In the genomic region with DNA sequence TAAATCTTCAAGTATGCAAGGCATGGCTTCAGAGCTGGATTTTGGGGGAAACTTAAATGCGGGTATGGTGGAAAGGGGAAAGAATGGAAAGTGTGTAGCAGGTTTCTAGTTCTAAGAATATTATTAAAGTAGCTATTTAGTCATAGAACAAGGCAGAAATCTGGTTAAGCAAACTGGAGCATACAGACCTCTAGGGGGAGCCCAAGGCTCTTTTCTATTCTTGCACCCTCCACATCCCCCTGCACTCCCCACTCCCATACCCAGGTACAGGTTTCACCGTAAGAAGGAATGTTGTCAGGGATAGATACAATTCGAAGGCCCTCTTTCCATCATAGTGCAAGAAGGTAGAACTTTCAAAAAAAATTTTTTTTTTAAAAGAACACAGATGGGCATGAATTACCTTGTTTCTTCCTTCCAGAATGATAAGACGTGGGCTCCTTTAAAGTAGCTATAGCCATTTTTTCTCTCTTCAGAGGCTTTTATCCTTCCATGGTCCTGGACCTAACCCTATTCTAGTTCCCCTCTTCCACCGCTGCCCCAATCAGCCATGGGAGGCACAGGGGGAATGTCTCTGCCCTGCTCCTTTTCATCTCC, we compare ENCODE assay signal across 1 cellular context.
TF ChIP-seq lines count a peak whose summit lies in the region.

No MANE protein-coding gene starts in this region.

TF ChIP-seq in HCT116, 20 proteins besides CTCF, POLR2A, EP300 and RAD21 (continued from another document):
- TF ChIP-seq, protein P1, sequence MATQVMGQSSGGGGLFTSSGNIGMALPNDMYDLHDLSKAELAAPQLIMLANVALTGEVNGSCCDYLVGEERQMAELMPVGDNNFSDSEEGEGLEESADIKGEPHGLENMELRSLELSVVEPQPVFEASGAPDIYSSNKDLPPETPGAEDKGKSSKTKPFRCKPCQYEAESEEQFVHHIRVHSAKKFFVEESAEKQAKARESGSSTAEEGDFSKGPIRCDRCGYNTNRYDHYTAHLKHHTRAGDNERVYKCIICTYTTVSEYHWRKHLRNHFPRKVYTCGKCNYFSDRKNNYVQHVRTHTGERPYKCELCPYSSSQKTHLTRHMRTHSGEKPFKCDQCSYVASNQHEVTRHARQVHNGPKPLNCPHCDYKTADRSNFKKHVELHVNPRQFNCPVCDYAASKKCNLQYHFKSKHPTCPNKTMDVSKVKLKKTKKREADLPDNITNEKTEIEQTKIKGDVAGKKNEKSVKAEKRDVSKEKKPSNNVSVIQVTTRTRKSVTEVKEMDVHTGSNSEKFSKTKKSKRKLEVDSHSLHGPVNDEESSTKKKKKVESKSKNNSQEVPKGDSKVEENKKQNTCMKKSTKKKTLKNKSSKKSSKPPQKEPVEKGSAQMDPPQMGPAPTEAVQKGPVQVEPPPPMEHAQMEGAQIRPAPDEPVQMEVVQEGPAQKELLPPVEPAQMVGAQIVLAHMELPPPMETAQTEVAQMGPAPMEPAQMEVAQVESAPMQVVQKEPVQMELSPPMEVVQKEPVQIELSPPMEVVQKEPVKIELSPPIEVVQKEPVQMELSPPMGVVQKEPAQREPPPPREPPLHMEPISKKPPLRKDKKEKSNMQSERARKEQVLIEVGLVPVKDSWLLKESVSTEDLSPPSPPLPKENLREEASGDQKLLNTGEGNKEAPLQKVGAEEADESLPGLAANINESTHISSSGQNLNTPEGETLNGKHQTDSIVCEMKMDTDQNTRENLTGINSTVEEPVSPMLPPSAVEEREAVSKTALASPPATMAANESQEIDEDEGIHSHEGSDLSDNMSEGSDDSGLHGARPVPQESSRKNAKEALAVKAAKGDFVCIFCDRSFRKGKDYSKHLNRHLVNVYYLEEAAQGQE (IDR thresholded peaks at IDR 0.05; ENCODE audit: low read depth), result no peak
- no peak for TF ChIP-seq JUND (IDR thresholded peaks at IDR 0.05)
- no peak for TF ChIP-seq SIN3A (IDR thresholded peaks at IDR 0.05; ENCODE audit: low read depth)
- TF ChIP-seq, protein P2, sequence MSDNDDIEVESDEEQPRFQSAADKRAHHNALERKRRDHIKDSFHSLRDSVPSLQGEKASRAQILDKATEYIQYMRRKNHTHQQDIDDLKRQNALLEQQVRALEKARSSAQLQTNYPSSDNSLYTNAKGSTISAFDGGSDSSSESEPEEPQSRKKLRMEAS (IDR thresholded peaks at IDR 0.05), result no peak
